ENCODE assay signal across 19 cellular contexts in the genomic region with DNA sequence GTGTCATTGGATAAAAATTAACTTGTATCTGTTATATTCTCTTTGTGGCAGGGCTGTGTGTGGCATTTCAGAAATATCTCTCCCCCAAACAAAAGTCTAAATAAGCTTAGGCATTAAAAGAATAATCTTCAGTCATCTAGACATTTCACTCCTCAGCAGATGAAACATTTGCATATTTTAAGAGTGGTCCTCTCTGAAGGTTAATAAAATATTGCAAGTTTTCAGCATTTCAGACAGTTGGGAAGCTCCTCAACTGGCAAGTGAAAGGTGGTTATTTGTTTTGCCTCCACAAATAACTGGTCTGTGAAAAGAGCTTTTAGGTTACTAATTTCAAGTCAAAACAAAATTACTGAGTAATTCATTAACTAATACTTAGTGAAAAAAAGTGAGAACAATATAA.
DNase-seq lines count a peak whose midpoint lies in the region; ATAC-seq lines count a peak whose summit lies in the region.
"Had no signal": no experiment of that assay in that cellular context is flagged by ENCODE, and none has a peak within 500 bp of the region (broad histone marks: within the 10 kb centered on the region; RNA-seq: fewer than 3 reads in every experiment).

No MANE protein-coding gene starts in this region.

- ATAC-seq in GM18907 (IDR thresholded peaks at IDR 0.05; ENCODE audit: unreplicated experiment): peak; percentile 96
- ATAC-seq in HG02938 (IDR thresholded peaks at IDR 0.05; ENCODE audit: unreplicated experiment): peak; percentile 87
- peak; percentile 87 for ATAC-seq in HG03378 (IDR thresholded peaks at IDR 0.05; ENCODE audit: unreplicated experiment)
- ATAC-seq in activated naive CD8-positive, alpha-beta T cell treated with anti-CD3 and anti-CD28 coated beads, Interleukin-2, amount 50 U/mL, for 24 hours: no peak
- ATAC-seq: CD8-positive, alpha-beta T cell had no signal

- H3K27ac ChIP-seq in Karpas-422 (ENCODE audit: low read length): no peak overlapping the region
- H3K27ac ChIP-seq: BLaER1, SK-N-MC had no signal

- H3K9ac ChIP-seq in Karpas-422 (ENCODE audit: low read length): no peak overlapping the region
- H3K9ac ChIP-seq: BLaER1 had no signal

- no peak overlapping the region for H3K4me3 ChIP-seq in Karpas-422 (ENCODE audit: low read length)
- H3K4me3 ChIP-seq: BLaER1, SK-N-MC had no signal

- H3K4me1 ChIP-seq in Karpas-422 (ENCODE audit: low read length): no peaks in the 10 kb centered on the region
- H3K4me1 ChIP-seq: BLaER1 had no signal

- H3K27me3 Mint-ChIP-seq in activated naive CD8-positive, alpha-beta T cell treated with anti-CD3 and anti-CD28 coated beads, Interleukin-2, amount 50 U/mL, for 24 hours: no peaks in the 10 kb centered on the region

- H3K4me3 Mint-ChIP-seq in activated naive CD8-positive, alpha-beta T cell treated with anti-CD3 and anti-CD28 coated beads, Interleukin-2, amount 50 U/mL, for 24 hours: no peak overlapping the region
- H3K4me3 Mint-ChIP-seq: CD8-positive, alpha-beta T cell had no signal

- H3K36me3 Mint-ChIP-seq in activated naive CD8-positive, alpha-beta T cell treated with anti-CD3 and anti-CD28 coated beads, Interleukin-2, amount 50 U/mL, for 24 hours (ENCODE audit: low read depth): no peaks in the 10 kb centered on the region
- H3K36me3 Mint-ChIP-seq: CD8-positive, alpha-beta T cell had no signal

- no peaks in the 10 kb centered on the region for H3K9me3 Mint-ChIP-seq in activated naive CD8-positive, alpha-beta T cell treated with anti-CD3 and anti-CD28 coated beads, Interleukin-2, amount 50 U/mL, for 24 hours
- H3K9me3 Mint-ChIP-seq: CD8-positive, alpha-beta T cell had no signal

- no peaks in the 10 kb centered on the region for H3K9me2 ChIP-seq in Karpas-422 (replicated peaks; ENCODE audit: insufficient read depth, low read length)

- no peak overlapping the region for H3K4me2 ChIP-seq in Karpas-422 (ENCODE audit: low read depth, low read length, poor library complexity, severe bottlenecking)
- H3K4me2 ChIP-seq: BLaER1 had no signal

- H3K36me3 ChIP-seq in Karpas-422 (ENCODE audit: insufficient read depth, low read length): no peaks in the 10 kb centered on the region
- H3K36me3 ChIP-seq: BLaER1 had no signal

- H3K27me3 ChIP-seq in Karpas-422 (ENCODE audit: low read length): no peaks in the 10 kb centered on the region
- H3K27me3 ChIP-seq: BLaER1 had no signal

- H2AFZ ChIP-seq in Karpas-422 (ENCODE audit: low read length): no peak overlapping the region

- H3K27ac Mint-ChIP-seq in activated naive CD8-positive, alpha-beta T cell treated with anti-CD3 and anti-CD28 coated beads, Interleukin-2, amount 50 U/mL, for 24 hours: no peak overlapping the region
- H3K27ac Mint-ChIP-seq: CD8-positive, alpha-beta T cell had no signal

- no peaks in the 10 kb centered on the region for H3K4me1 Mint-ChIP-seq in activated naive CD8-positive, alpha-beta T cell treated with anti-CD3 and anti-CD28 coated beads, Interleukin-2, amount 50 U/mL, for 24 hours

- H4K20me1 ChIP-seq in Karpas-422 (ENCODE audit: insufficient read depth, low read depth, low read length): no peaks in the 10 kb centered on the region
- H4K20me1 ChIP-seq: BLaER1 had no signal

- no peaks in the 10 kb centered on the region for H3K79me2 ChIP-seq in Karpas-422 (ENCODE audit: low read length)

- H3K9me3 ChIP-seq in Karpas-422 (ENCODE audit: low read length): no peaks in the 10 kb centered on the region
- H3K9me3 ChIP-seq: BLaER1 had no signal

- DNase-seq in renal cortical epithelial cell (ENCODE audit: low read depth) (peak; percentile 41), Karpas-422 (no peak)
- no peak for DNase-seq in activated naive CD8-positive, alpha-beta T cell treated with anti-CD3 and anti-CD28 coated beads, Interleukin-2, amount 50 U/mL, for 24 hours
- DNase-seq in NK-92 treated with Interleukin-12 subunit alpha and Interleukin-12 subunit beta, amount 100 ng/mL, for 24 hours (lab: John Stamatoyannopoulos, UW): no peak
- DNase-seq: CD8-positive, alpha-beta T cell; DMS53; EL; NCI-H1092 treated with DMSO at 0.1 percent for 48 hours; NCI-H146; NCI-H2081; NCI-H446 treated with DMSO at 0.1 percent for 48 hours; NCI-H748 treated with DMSO at 0.1 percent for 48 hours; OCI-M1; SHP77 had no signal
